8 cellular contexts compared by ENCODE assay signal in genomic region chr3:141913150-141913811, GRCh38. TPM values are rescaled to one million over a fixed set of nuclear protein-coding genes. Genes with fewer than 3 reads are reported as not detected.
DNase-seq lines count a peak whose midpoint lies in the region; ATAC-seq and TF ChIP-seq lines count a peak whose summit lies in the region.

No MANE protein-coding gene starts in this region.

- POLR2A ChIA-PET in SK-N-SH (lab: Yijun Ruan, JAX) = interaction anchor here (0.8 kb wide), 1 partner anchor 36 kb away, joined by 3 read pairs; no protein-coding TSS in a partner anchor

- H3K4me3 ChIP-seq in AG09309 (ENCODE audit: control insufficient read depth, low read depth, low read length) (no peak overlapping the region), SK-N-SH (ENCODE audit: low read depth in 2 of 2, low read length in 1 of 2) (no peak overlapping the region), brain microvascular endothelial cell (ENCODE audit: low read depth, low read length) (no peak overlapping the region)

- H3K9me3 ChIP-seq in SK-N-SH = no peaks in the 10 kb centered on the region

- H3K4me1 ChIP-seq in SK-N-SH (ENCODE audit: control insufficient read depth in 1 of 2, insufficient read depth in 2 of 2, low read depth in 1 of 2, low read length in 1 of 2) = peaks cover 0 to 10% of the 10 kb centered on the region in 2 experiments; a peak in 3 of 4 replicates

- no peak overlapping the region for H3K4me2 ChIP-seq in SK-N-SH

- H3K36me3 Mint-ChIP-seq in stimulated activated naive B cell treated with anti-CD40 and anti-IgM and Interleukin-4, amounts not matched to agents 10 μg/mL and 1 μg/mL and 100 μg/mL, for 72 hours = peaks cover 49 to 63% of the 10 kb centered on the region in 2 donors

- TF ChIP-seq EP300 in SK-N-SH (IDR thresholded peaks at IDR 0.05; ENCODE audit: borderline replicate concordance in 1 of 2, low read depth in 1 of 2, low read length in 1 of 2) = no peak

- no peaks in the 10 kb centered on the region for H3K9me2 ChIP-seq in SK-N-SH

- no peaks in the 10 kb centered on the region for H4K20me1 ChIP-seq in SK-N-SH (ENCODE audit: insufficient read depth)

- H2AFZ ChIP-seq in SK-N-SH (ENCODE audit: low read depth) = no peak overlapping the region

- DNase-seq in AG09309 (ENCODE audit: low read depth) = peak; percentile 29
- DNase-seq in GM13977 (ENCODE audit: low spot score) = peak; percentile 55
- DNase-seq in Kasumi-1 (lab: John Stamatoyannopoulos, UW) = peak; percentile 75 to 79
- DNase-seq in SK-N-SH = peak; percentile 58
- peak; percentile 56 for DNase-seq in brain microvascular endothelial cell
- peak; percentile 6 for DNase-seq in kidney glomerular epithelial cell (lab: John Stamatoyannopoulos, UW)
- DNase-seq in stimulated activated naive B cell treated with anti-CD40 and anti-IgM and Interleukin-4, amounts not matched to agents 10 μg/mL and 1 μg/mL and 100 μg/mL, for 72 hours = no peak
- no peak for DNase-seq in mesenteric fat pad (ENCODE audit: low spot score)

- H3F3A ChIP-seq in SK-N-SH (replicated peaks; ENCODE audit: insufficient read depth) = peaks cover 7% of the 10 kb centered on the region

- H3K9me3 Mint-ChIP-seq in stimulated activated naive B cell treated with anti-CD40 and anti-IgM and Interleukin-4, amounts not matched to agents 10 μg/mL and 1 μg/mL and 100 μg/mL, for 72 hours = peaks cover 2 to 7% of the 10 kb centered on the region in 2 donors

- H3K36me3 ChIP-seq in SK-N-SH (replicated peaks in 1 of 2; ENCODE audit: control insufficient read depth in 1 of 2, insufficient read depth in 2 of 2, low read length in 1 of 2) (peaks cover 26 to 53% of the 10 kb centered on the region in 2 experiments), brain microvascular endothelial cell (replicated peaks) (peaks cover 35% of the 10 kb centered on the region)

- H3K9ac ChIP-seq in SK-N-SH = no peak overlapping the region

- no peaks in the 10 kb centered on the region for H3K79me2 ChIP-seq in SK-N-SH (ENCODE audit: insufficient read depth)

- H3K4me3 Mint-ChIP-seq in stimulated activated naive B cell treated with anti-CD40 and anti-IgM and Interleukin-4, amounts not matched to agents 10 μg/mL and 1 μg/mL and 100 μg/mL, for 72 hours = no peak overlapping the region

- H3K27me3 ChIP-seq in SK-N-SH (ENCODE audit: insufficient read depth) (no peaks in the 10 kb centered on the region), brain microvascular endothelial cell (replicated peaks) (no peaks in the 10 kb centered on the region)

- in situ Hi-C loops in GM13977 (cut with MboI; ENCODE audit: low pct_unique_long_range_greater_than_20kb, low sequenced_read_pairs, unreplicated experiment) (no loop called here), brain microvascular endothelial cell (cut with HindIII; ENCODE audit: low pct_ligation_motif_present, low sequenced_read_pairs) (no loop called here)

- CTCF ChIA-PET in SK-N-SH (lab: Yijun Ruan, JAX) = interaction anchor here (0.6 to 2.1 kb wide), 31 partner anchors 9 to 609 kb away, joined by 3 to 10 read pairs (median 4); partner anchors contain the start of genes ATP1B3 and RNF7

- 58% methylated on average over 1 of the region's 1 CpG for WGBS in SK-N-SH (ENCODE audit: low lambda C conversion rate)

- H3K27ac Mint-ChIP-seq in stimulated activated naive B cell treated with anti-CD40 and anti-IgM and Interleukin-4, amounts not matched to agents 10 μg/mL and 1 μg/mL and 100 μg/mL, for 72 hours = no peak overlapping the region

- no peak overlapping the region for H3K27ac ChIP-seq in SK-N-SH (ENCODE audit: low read depth in 2 of 2, low read length in 1 of 2)
- H3K27ac ChIP-seq in brain microvascular endothelial cell = no peak overlapping the region

- H3K27me3 Mint-ChIP-seq in stimulated activated naive B cell treated with anti-CD40 and anti-IgM and Interleukin-4, amounts not matched to agents 10 μg/mL and 1 μg/mL and 100 μg/mL, for 72 hours = no peaks in the 10 kb centered on the region

- peaks cover 2 to 5% of the 10 kb centered on the region in 2 donors for H3K4me1 Mint-ChIP-seq in stimulated activated naive B cell treated with anti-CD40 and anti-IgM and Interleukin-4, amounts not matched to agents 10 μg/mL and 1 μg/mL and 100 μg/mL, for 72 hours

- TF ChIP-seq CTCF in AG09309 (IDR thresholded peaks at IDR 0.05; ENCODE audit: control insufficient read depth, insufficient read depth, low read depth, low read length, missing control alignments) (peak; percentile 68), GM13977 (IDR thresholded peaks at IDR 0.05; ENCODE audit: extremely low read depth, insufficient read depth, missing control alignments) (peak; percentile 73), SK-N-SH (IDR thresholded peaks at IDR 0.05) (peak; percentile 78), brain microvascular endothelial cell (IDR thresholded peaks at IDR 0.05; ENCODE audit: low read depth, low read length, missing control alignments) (peak; percentile 68)

- TF ChIP-seq RAD21 in SK-N-SH (IDR thresholded peaks at IDR 0.05; ENCODE audit: low read length) = peak; percentile 77

- ATAC-seq in stimulated activated naive B cell treated with anti-CD40 and anti-IgM and Interleukin-4, amounts not matched to agents 10 μg/mL and 1 μg/mL and 100 μg/mL, for 72 hours (replicated peaks) = peak; percentile 74 to 76

TF ChIP-seq in SK-N-SH, 30 proteins besides CTCF, POLR2A, EP300 and RAD21:
- TF ChIP-seq USF1 (IDR thresholded peaks at IDR 0.05; ENCODE audit: borderline replicate concordance, low read depth) (0 out of 2 replicates have a peak, but pooled peaks have one; percentile 12), RCOR1 (IDR thresholded peaks at IDR 0.05; ENCODE audit: low read length) (no peak), PBX3 (IDR thresholded peaks at IDR 0.05) (no peak), SMC3 (IDR thresholded peaks at IDR 0.05; ENCODE audit: low read depth, low read length) (peak; percentile 47), TAF1 (IDR thresholded peaks at IDR 0.05; ENCODE audit: borderline replicate concordance, low read depth, low read length) (no peak), REST (IDR thresholded peaks at IDR 0.05; ENCODE audit: low read depth, low read length) (no peak)

RNA-seq across cellular contexts. Expression of gene ATP1B3, which starts 36.8 kb away (rescaled TPM):
- polyA plus RNA-seq in SK-N-SH (2012; rRNA removed) = 74.6 and 86.3 TPM in 2 replicates
- 121 and 169 TPM in 2 replicates for polyA plus RNA-seq in SK-N-SH (2012; cell fraction: cytosol; rRNA removed)
- 49.8 and 108 TPM in 2 replicates for polyA plus RNA-seq in SK-N-SH (2012; cell fraction: nucleus; rRNA removed)
- 354 TPM for total RNA-seq in mesenteric fat pad

Comparison
In these comparisons a context has a peak if more than half of its experiments do, and no peak if none do; other contexts are left out.
1. DNase-seq: peak in AG09309 (single experiment), GM13977 (single experiment), Kasumi-1 (2 of 2), SK-N-SH (single experiment), brain microvascular endothelial cell (single experiment) and kidney glomerular epithelial cell (single experiment); none in stimulated activated naive B cell treated with anti-CD40 and anti-IgM and Interleukin-4, amounts not matched to agents 10 μg/mL and 1 μg/mL and 100 μg/mL, for 72 hours (single experiment) and mesenteric fat pad (single experiment).
2. Peak in every context shown above with its lines, with median percentiles within 50 percentile points of each other: CTCF ChIP-seq.